1 cellular context compared by ENCODE assay signal in genomic region chr2:47079515-47080412, GRCh38.
A peak's percentile ranks its signal among the peaks of the same experiment; 100 is the strongest.
TF ChIP-seq lines count a peak whose summit lies in the region.

No MANE protein-coding gene starts in this region.

TF ChIP-seq in SK-N-SH treated with all-trans-retinoic acid at 6 μM for 48 hours, 23 proteins besides CTCF, POLR2A, EP300 and RAD21 (continued from another document):
- no peak for TF ChIP-seq PATZ1 (CRISPR knock-in tag; IDR thresholded peaks at IDR 0.05; ENCODE audit: borderline replicate concordance)
- TF ChIP-seq OSR1 (CRISPR knock-in tag; IDR thresholded peaks at IDR 0.05) = no peak
- peak; percentile 73; the same call in 1 of the 2 replicates for TF ChIP-seq SNAI2 (CRISPR knock-in tag; IDR thresholded peaks at IDR 0.05)
- no peak for TF ChIP-seq PPARA (CRISPR knock-in tag; IDR thresholded peaks at IDR 0.05; ENCODE audit: borderline replicate concordance)
- TF ChIP-seq POU6F1 (CRISPR knock-in tag; IDR thresholded peaks at IDR 0.05; ENCODE audit: borderline replicate concordance, low read depth) = no peak
- TF ChIP-seq CSDC2 (CRISPR knock-in tag; IDR thresholded peaks at IDR 0.05) = no peak
- no peak for TF ChIP-seq ZFP30 (CRISPR knock-in tag; IDR thresholded peaks at IDR 0.05)
- peak; percentile 49; the same call in 1 of the 2 replicates for TF ChIP-seq ZFP3 (CRISPR knock-in tag; IDR thresholded peaks at IDR 0.05)
